Comparison of ENCODE assay signal across 7 cellular contexts in genomic region chr1:13702425-13703127, GRCh38. TPM values are rescaled to one million over a fixed set of nuclear protein-coding genes. Genes with fewer than 3 reads are reported as not detected.
A peak's percentile ranks its signal among the peaks of the same experiment; 100 is the strongest.
DNase-seq lines count a peak whose midpoint lies in the region; ATAC-seq and TF ChIP-seq lines count a peak whose summit lies in the region.

No MANE protein-coding gene starts in this region.

- no peak overlapping the region for H2AFZ ChIP-seq in PC-9

- H3F3A ChIP-seq in PC-9 (ENCODE audit: insufficient read depth, low read depth): no peaks in the 10 kb centered on the region

- CTCF ChIA-PET in PC-9 (lab: Charles Lee): no interaction called here

- in situ Hi-C loops in brain microvascular endothelial cell (cut with HindIII; ENCODE audit: low pct_ligation_motif_present, low sequenced_read_pairs): no loop called here

- H3K9me3 Mint-ChIP-seq in stimulated activated memory B cell treated with anti-CD40 and anti-IgM and Interleukin-4, amounts not matched to agents 10 μg/mL and 1 μg/mL and 100 μg/mL, for 72 hours: peaks cover 5% of the 10 kb centered on the region

- H3K79me2 ChIP-seq in PC-9 (ENCODE audit: low read depth): no peaks in the 10 kb centered on the region

- H3K27ac Mint-ChIP-seq in stimulated activated memory B cell treated with anti-CD40 and anti-IgM and Interleukin-4, amounts not matched to agents 10 μg/mL and 1 μg/mL and 100 μg/mL, for 72 hours: peak overlapping the region; percentile 100

- H4K20me1 ChIP-seq in PC-9 (ENCODE audit: insufficient read depth): no peaks in the 10 kb centered on the region

- H3K4me2 ChIP-seq in PC-9: no peak overlapping the region

- POLR2A ChIA-PET in PC-9 (lab: Charles Lee; ENCODE audit: unreplicated experiment): no interaction called here

- TF ChIP-seq CTCF in HL-60 (IDR thresholded peaks at IDR 0.05; ENCODE audit: insufficient read depth, low read length) (no peak), PC-9 (conservative IDR thresholded peaks at IDR 0.05) (no peak), brain microvascular endothelial cell (IDR thresholded peaks at IDR 0.05; ENCODE audit: low read depth, low read length, missing control alignments) (no peak)

- peak overlapping the region; percentile 88 for H3K4me3 Mint-ChIP-seq in stimulated activated memory B cell treated with anti-CD40 and anti-IgM and Interleukin-4, amounts not matched to agents 10 μg/mL and 1 μg/mL and 100 μg/mL, for 72 hours

- peak; percentile 66 for ATAC-seq in GM21360 (IDR thresholded peaks at IDR 0.05; ENCODE audit: unreplicated experiment)
- peak; percentile 93 for ATAC-seq in stimulated activated memory B cell treated with anti-CD40 and anti-IgM and Interleukin-4, amounts not matched to agents 10 μg/mL and 1 μg/mL and 100 μg/mL, for 72 hours

- no peaks in the 10 kb centered on the region for H3K9me2 ChIP-seq in PC-9 (ENCODE audit: insufficient read depth)

- intact Hi-C loops in PC-9 (cut with micrococcal nuclease; ENCODE audit: unreplicated experiment): no loop called here

- peak overlapping the region; percentile 48 for H3K27ac ChIP-seq in HL-60 (replicated peaks)
- H3K27ac ChIP-seq in PC-9: no peak overlapping the region
- no peak overlapping the region for H3K27ac ChIP-seq in brain microvascular endothelial cell

- peaks cover 40% of the 10 kb centered on the region for H3K36me3 Mint-ChIP-seq in stimulated activated memory B cell treated with anti-CD40 and anti-IgM and Interleukin-4, amounts not matched to agents 10 μg/mL and 1 μg/mL and 100 μg/mL, for 72 hours

- H3K36me3 ChIP-seq in PC-9 (ENCODE audit: low read depth) (no peaks in the 10 kb centered on the region), brain microvascular endothelial cell (replicated peaks) (no peaks in the 10 kb centered on the region)

- H3K27me3 ChIP-seq in HL-60 (ENCODE audit: insufficient read depth, poor library complexity, severe bottlenecking): no peaks in the 10 kb centered on the region
- peaks cover 42% of the 10 kb centered on the region for H3K27me3 ChIP-seq in PC-9 (ENCODE audit: insufficient read depth, low read depth)
- H3K27me3 ChIP-seq in brain microvascular endothelial cell (replicated peaks): no peaks in the 10 kb centered on the region

- H3K4me1 ChIP-seq in PC-9 (replicated peaks; ENCODE audit: insufficient read depth): no peaks in the 10 kb centered on the region

- BruUV-seq in PC-9 (replicated peaks; lab: Mats Ljungman, UMichigan): no TSS peak

- H3K4me3 ChIP-seq in HL-60 (replicated peaks; ENCODE audit: insufficient read depth, low read length) (no peak overlapping the region), PC-9 (no peak overlapping the region), brain microvascular endothelial cell (ENCODE audit: low read depth, low read length) (no peak overlapping the region)

- H3K9me3 ChIP-seq in PC-9 (ENCODE audit: insufficient read depth, low read depth): no peaks in the 10 kb centered on the region

- DNase-seq in HL-60 (ENCODE audit: low read depth in 1 of 2, low spot score in 1 of 2) (peak in 1 of 2 experiments; percentile 32), PC-9 (no peak), brain microvascular endothelial cell (no peak), NCI-H2227 (lab: John Stamatoyannopoulos, UW; ENCODE audit: unreplicated experiment) (no peak)
- peak; percentile 31 for DNase-seq in activated naive CD4-positive, alpha-beta T cell treated with anti-CD3 and anti-CD28 coated beads, Interleukin-2, amount 50 U/mL, for 16 hours

- peaks cover 55% of the 10 kb centered on the region for H3K4me1 Mint-ChIP-seq in stimulated activated memory B cell treated with anti-CD40 and anti-IgM and Interleukin-4, amounts not matched to agents 10 μg/mL and 1 μg/mL and 100 μg/mL, for 72 hours

- no peaks in the 10 kb centered on the region for H3K27me3 Mint-ChIP-seq in stimulated activated memory B cell treated with anti-CD40 and anti-IgM and Interleukin-4, amounts not matched to agents 10 μg/mL and 1 μg/mL and 100 μg/mL, for 72 hours

RNA-seq across cellular contexts. Expression of gene PRDM2, which starts 2.6 kb away (rescaled TPM):
- total RNA-seq in PC-9 (2021): 21.6 and 32.1 TPM in 2 replicates
